In genomic region chr10:111784386-111784785, GRCh38 we compare ENCODE assay signal across 28 cellular contexts.
"Had no signal": no experiment of that assay in that cellular context is flagged by ENCODE, and none has a peak within 500 bp of the region (broad histone marks: within the 10 kb centered on the region; RNA-seq: fewer than 3 reads in every experiment).

No MANE protein-coding gene starts in this region.

- H3K4me1 Mint-ChIP-seq: activated CD4-positive, alpha-beta T cell treated with anti-CD3 and anti-CD28 coated beads, Interleukin-2, amount 10 ng/mL, durations not matched to agents 24 days and 14 days; activated naive CD4-positive, alpha-beta T cell treated with anti-CD3 and anti-CD28 coated beads, Interleukin-2, amount 50 U/mL, for 24 hours; activated naive CD8-positive, alpha-beta T cell treated with anti-CD3 and anti-CD28 coated beads, Interleukin-2, amount 10 ng/mL, durations not matched to agents 7 days and 5 days; central memory CD8-positive, alpha-beta T cell had no signal

- H3K4me3 Mint-ChIP-seq: activated CD4-positive, alpha-beta T cell treated with anti-CD3 and anti-CD28 coated beads, Interleukin-2, amount 10 ng/mL, durations not matched to agents 24 days and 14 days; activated CD8-positive, alpha-beta T cell treated with anti-CD3 and anti-CD28 coated beads for 36 hours; activated naive CD4-positive, alpha-beta T cell treated with anti-CD3 and anti-CD28 coated beads, Interleukin-2, amount 50 U/mL, for 24 hours; activated naive CD8-positive, alpha-beta T cell treated with anti-CD3 and anti-CD28 coated beads, Interleukin-2, amount 10 ng/mL, durations not matched to agents 7 days and 5 days; central memory CD8-positive, alpha-beta T cell had no signal

- ATAC-seq: activated CD8-positive, alpha-beta T cell treated with anti-CD3 and anti-CD28 coated beads for 36 hours had no signal

- H3K36me3 Mint-ChIP-seq: activated naive CD4-positive, alpha-beta T cell treated with anti-CD3 and anti-CD28 coated beads, Interleukin-2, amount 50 U/mL, for 24 hours; activated naive CD8-positive, alpha-beta T cell treated with anti-CD3 and anti-CD28 coated beads, Interleukin-2, amount 10 ng/mL, durations not matched to agents 7 days and 5 days had no signal

- H3K9me3 Mint-ChIP-seq: activated CD4-positive, alpha-beta T cell treated with anti-CD3 and anti-CD28 coated beads, Interleukin-2, amount 10 ng/mL, durations not matched to agents 24 days and 14 days; activated CD8-positive, alpha-beta T cell treated with anti-CD3 and anti-CD28 coated beads for 36 hours; activated naive CD4-positive, alpha-beta T cell treated with anti-CD3 and anti-CD28 coated beads, Interleukin-2, amount 50 U/mL, for 24 hours; activated naive CD8-positive, alpha-beta T cell treated with anti-CD3 and anti-CD28 coated beads, Interleukin-2, amount 10 ng/mL, durations not matched to agents 7 days and 5 days; activated T-helper 2 cell treated with anti-CD3 and anti-CD28 coated beads, Interferon-gamma antibody, Interleukin-2, Interleukin-4, amounts not matched to agents 10 μg/mL and 5 μg/mL and 100 μg/mL, durations not matched to agents 14 hours and 24 hours and 36 hours had no signal

- DNase-seq: activated CD4-positive, alpha-beta T cell treated with anti-CD3 and anti-CD28 coated beads, Interleukin-2, amount 10 ng/mL, durations not matched to agents 24 days and 14 days; activated CD4-positive, alpha-beta T cell treated with anti-CD3 and anti-CD28 coated beads, Interleukin-2, amount 50 U/mL, for 4 hours; activated CD8-positive, alpha-beta T cell treated with anti-CD3 and anti-CD28 coated beads for 36 hours; activated gamma-delta T cell; activated naive CD4-positive, alpha-beta T cell treated with Interleukin-2 at 50 U/mL for 16 hours; activated naive CD8-positive, alpha-beta T cell treated with anti-CD3 and anti-CD28 coated beads, Interleukin-2, amount 10 ng/mL, durations not matched to agents 7 days and 5 days; activated T-cell treated with anti-CD3 and anti-CD28 coated beads, Interleukin-2, amount 50 U/mL, for 1 hour; amygdala; NCI-H1092 treated with DMSO at 0.1 percent for 48 hours; NCI-H1417; NCI-H146; NCI-H187; NCI-H2029 treated with DMSO at 0.1 percent for 48 hours; NCI-H226; NCI-H510A; NCI-H526; NCI-H748 treated with DMSO at 0.1 percent for 48 hours; PC-9; Right ventricle myocardium superior; SW 1271; T-helper 1 cell; T1000 had no signal

- H3K27ac ChIP-seq: ascending aorta, cardiac muscle cell, KMS-11, PC-9 had no signal

- H3K27ac Mint-ChIP-seq: activated CD4-positive, alpha-beta T cell treated with anti-CD3 and anti-CD28 coated beads, Interleukin-2, amount 10 ng/mL, durations not matched to agents 24 days and 14 days; activated CD8-positive, alpha-beta T cell treated with anti-CD3 and anti-CD28 coated beads for 36 hours; activated naive CD4-positive, alpha-beta T cell treated with anti-CD3 and anti-CD28 coated beads, Interleukin-2, amount 50 U/mL, for 24 hours; activated naive CD8-positive, alpha-beta T cell treated with anti-CD3 and anti-CD28 coated beads, Interleukin-2, amount 10 ng/mL, durations not matched to agents 7 days and 5 days; activated T-helper 2 cell treated with anti-CD3 and anti-CD28 coated beads, Interferon-gamma antibody, Interleukin-2, Interleukin-4, amounts not matched to agents 10 μg/mL and 5 μg/mL and 100 μg/mL, durations not matched to agents 14 hours and 24 hours and 36 hours had no signal

- H3K27me3 Mint-ChIP-seq: activated CD4-positive, alpha-beta T cell treated with anti-CD3 and anti-CD28 coated beads, Interleukin-2, amount 10 ng/mL, durations not matched to agents 24 days and 14 days; activated CD8-positive, alpha-beta T cell treated with anti-CD3 and anti-CD28 coated beads for 36 hours; activated naive CD4-positive, alpha-beta T cell treated with anti-CD3 and anti-CD28 coated beads, Interleukin-2, amount 50 U/mL, for 24 hours; activated naive CD8-positive, alpha-beta T cell treated with anti-CD3 and anti-CD28 coated beads, Interleukin-2, amount 10 ng/mL, durations not matched to agents 7 days and 5 days; central memory CD8-positive, alpha-beta T cell had no signal
